16 cellular contexts compared by ENCODE assay signal in the genomic region with DNA sequence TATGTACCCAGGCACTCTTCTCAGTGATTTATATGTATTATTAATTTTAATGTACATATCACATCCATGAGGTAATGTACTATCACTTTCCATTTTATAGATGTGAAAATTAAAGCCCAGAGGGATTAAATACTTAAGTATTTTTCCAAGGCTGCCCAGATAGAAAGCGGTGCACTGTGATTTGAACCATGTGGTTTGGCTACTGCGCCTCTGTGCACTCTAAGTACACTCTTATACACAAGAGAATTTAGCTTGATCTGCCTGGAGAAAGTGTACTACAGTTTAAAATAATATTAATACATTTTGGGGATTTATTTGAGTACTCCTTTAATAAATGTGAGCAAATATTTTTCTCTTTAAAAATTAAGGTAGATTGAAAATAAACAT.
"Had no signal": no experiment of that assay in that cellular context is flagged by ENCODE, and none has a peak within 500 bp of the region (broad histone marks: within the 10 kb centered on the region; RNA-seq: fewer than 3 reads in every experiment).

No MANE protein-coding gene starts in this region.

- H3K36me3 ChIP-seq: esophagus muscularis mucosa, heart right ventricle, left lung, pancreas, upper lobe of right lung, WERI-Rb-1 had no signal

- H3K9me3 ChIP-seq: esophagus muscularis mucosa, heart right ventricle, left lung, pancreas, upper lobe of right lung had no signal

- H3K4me1 ChIP-seq: pancreas had no signal

- H3K27me3 ChIP-seq: esophagus muscularis mucosa, heart right ventricle, left lung, pancreas, upper lobe of right lung had no signal

- H3K27ac ChIP-seq: left lung, pancreas, upper lobe of right lung, WERI-Rb-1 had no signal

- H3K4me3 ChIP-seq: esophagus muscularis mucosa, heart right ventricle, left lung, pancreas, upper lobe of right lung had no signal

- DNase-seq: activated CD4-positive, alpha-beta memory T cell treated with anti-CD3 and anti-CD28 coated beads, Interleukin-2, amount 10 ng/mL, durations not matched to agents 7 days and 5 days; activated CD4-positive, alpha-beta T cell treated with anti-CD3 and anti-CD28 coated beads for 36 hours; activated gamma-delta T cell; activated T-cell treated with anti-CD3 and anti-CD28 coated beads, Interleukin-2, amount 50 U/mL, for 48 hours; amygdala; endodermal cell; heart right ventricle; islet precursor cell; left lung; pancreas; retina; T1000; upper lobe of right lung; WERI-Rb-1 had no signal

- ATAC-seq: activated CD4-positive, alpha-beta T cell treated with anti-CD3 and anti-CD28 coated beads for 36 hours; heart right ventricle; left lung; pancreas; stimulated activated memory B cell treated with anti-CD40 and anti-IgM and Interleukin-4, amounts not matched to agents 10 μg/mL and 1 μg/mL and 100 μg/mL, for 72 hours; upper lobe of right lung had no signal
